Comparison of ENCODE assay signal across 11 cellular contexts in genomic region chr1:187476671-187477070, GRCh38.
DNase-seq lines count a peak whose midpoint lies in the region; ATAC-seq and TF ChIP-seq lines count a peak whose summit lies in the region.
"Had no signal": no experiment of that assay in that cellular context is flagged by ENCODE, and none has a peak within 500 bp of the region (broad histone marks: within the 10 kb centered on the region; RNA-seq: fewer than 3 reads in every experiment).

No MANE protein-coding gene starts in this region.

- H3F3A ChIP-seq in SK-N-SH (replicated peaks; ENCODE audit: insufficient read depth), result peaks cover 6% of the 10 kb centered on the region

- H2AK5ac ChIP-seq in IMR-90 (ENCODE audit: low read depth, low read length), result no peak overlapping the region

- no peak overlapping the region for H2BK5ac ChIP-seq in IMR-90 (ENCODE audit: low read depth, low read length, poor library complexity, severe bottlenecking)

- H3K9ac ChIP-seq in IMR-90 (ENCODE audit: low read depth, low read length) (no peak overlapping the region), SK-N-SH (no peak overlapping the region)

- no peak overlapping the region for H3K14ac ChIP-seq in IMR-90 (replicated peaks; ENCODE audit: low read depth, low read length)

- H3K27ac ChIP-seq in IMR-90 (ENCODE audit: insufficient read depth, low read length) (no peak overlapping the region), SK-N-SH (ENCODE audit: low read depth in 2 of 2, low read length in 1 of 2) (no peak overlapping the region)
- H3K27ac ChIP-seq: WERI-Rb-1 had no signal

- 0 out of 2 replicates have a peak, but pooled peaks have one; percentile 53 for ATAC-seq in IMR-90 (ENCODE audit: low read depth)

- no peak overlapping the region for H3K18ac ChIP-seq in IMR-90 (ENCODE audit: low read depth, low read length)

- TF ChIP-seq RAD21 in IMR-90 (IDR thresholded peaks at IDR 0.05; ENCODE audit: low read length), result peak; percentile 43
- TF ChIP-seq RAD21 in SK-N-SH (IDR thresholded peaks at IDR 0.05; ENCODE audit: low read length), result peak; percentile 53

- BruUV-seq in IMR-90 (replicated peaks; lab: Mats Ljungman, UMichigan), result no TSS peak

- TF ChIP-seq POLR2A in IMR-90 (IDR thresholded peaks at IDR 0.05; ENCODE audit: low read depth, low read length), result no peak

- no peak overlapping the region for H2BK20ac ChIP-seq in IMR-90 (ENCODE audit: low read depth, low read length)

- CTCF ChIA-PET in IMR-90 (lab: Yijun Ruan, JAX) (no interaction called here), SK-N-SH (lab: Yijun Ruan, JAX) (interaction anchor here (0.7 to 1.5 kb wide), 6 partner anchors 9 to 542 kb away, joined by 3 to 6 read pairs (median 4); no protein-coding TSS in a partner anchor)

- H3K27me3 ChIP-seq in BE2C, result no peaks in the 10 kb centered on the region
- no peaks in the 10 kb centered on the region for H3K27me3 ChIP-seq in IMR-90 (ENCODE audit: control insufficient read depth, insufficient read depth, low read length)
- no peaks in the 10 kb centered on the region for H3K27me3 ChIP-seq in SK-N-SH (ENCODE audit: insufficient read depth)

- no peak for TF ChIP-seq EP300 in SK-N-SH (IDR thresholded peaks at IDR 0.05; ENCODE audit: borderline replicate concordance in 1 of 2, low read depth in 1 of 2, low read length in 1 of 2)

- DNase-seq in BE2C (no peak), IMR-90 (peak; percentile 20), SK-N-SH (peak; percentile 7), fibroblast of the aortic adventitia (ENCODE audit: low read depth) (peak; percentile 6), cerebellar cortex (ENCODE audit: low spot score) (no peak), DMS79 treated with DMSO at 0.1 percent for 48 hours (lab: John Stamatoyannopoulos, UW) (no peak), NCI-H1105 (lab: John Stamatoyannopoulos, UW) (no peak)
- DNase-seq in activated naive CD4-positive, alpha-beta T cell (lab: John Stamatoyannopoulos, UW), result no peak
- DNase-seq: NK-92 treated with Interleukin-12 subunit alpha and Interleukin-12 subunit beta, amount 100 ng/mL, for 24 hours; stimulated activated CD4-positive, alpha-beta T cell treated with anti-CD3 and anti-CD28 coated beads, Interleukin-4, amount 100 ng/mL, for 1 hour; WERI-Rb-1 had no signal

- dilution Hi-C loops in IMR-90 (cut with HindIII; ENCODE audit: low sequenced_read_pairs, unreplicated experiment), result no loop called here

- no CpG with 5 or more reads among the region's 3 CpGs for WGBS in IMR-90 (ENCODE audit: extremely low coverage in 2 of 2, insufficient read length in 1 of 2), 2 experiments
- 80% methylated on average over 3 of the region's 3 CpGs for WGBS in SK-N-SH (ENCODE audit: low lambda C conversion rate)

- no peaks in the 10 kb centered on the region for H3K79me1 ChIP-seq in IMR-90 (ENCODE audit: low read depth in 1 of 2, low read length in 2 of 2)

- H4K20me1 ChIP-seq in IMR-90 (ENCODE audit: insufficient read depth, low read length), result no peaks in the 10 kb centered on the region
- H4K20me1 ChIP-seq in SK-N-SH (ENCODE audit: insufficient read depth), result no peaks in the 10 kb centered on the region

- no peak overlapping the region for H2AK9ac ChIP-seq in IMR-90 (replicated peaks; ENCODE audit: low read depth, low read length, poor library complexity)

- H3K4me1 ChIP-seq in BE2C (peaks cover 17% of the 10 kb centered on the region), IMR-90 (ENCODE audit: control insufficient read depth, insufficient read depth, low read length) (peaks cover 2% of the 10 kb centered on the region; the same call in 1 of the 2 replicates), SK-N-SH (ENCODE audit: control insufficient read depth in 1 of 2, insufficient read depth in 2 of 2, low read depth in 1 of 2, low read length in 1 of 2) (peaks cover 3 to 4% of the 10 kb centered on the region in 2 experiments; a peak in 2 of 4 replicates)

- H3K4ac ChIP-seq in IMR-90 (ENCODE audit: low read depth, low read length), result no peak overlapping the region

- intact Hi-C loops in IMR-90 (cut with micrococcal nuclease), result loop anchor here (5.0 to 10.0 kb wide), 3 partner anchors 209 to 651 kb away; no protein-coding TSS in a partner anchor

- no peaks in the 10 kb centered on the region for H3K79me2 ChIP-seq in SK-N-SH (ENCODE audit: insufficient read depth)

- H3K23ac ChIP-seq in IMR-90 (ENCODE audit: low read depth, low read length), result no peak overlapping the region

- H4K91ac ChIP-seq in IMR-90 (ENCODE audit: insufficient read depth, low read depth, low read length), result no peak overlapping the region

- H4K8ac ChIP-seq in IMR-90 (ENCODE audit: low read depth in 2 of 2, low read length in 2 of 2), result no peak overlapping the region

- no peaks in the 10 kb centered on the region for H3K9me2 ChIP-seq in SK-N-SH

- TF ChIP-seq CTCF in BE2C (IDR thresholded peaks at IDR 0.05; ENCODE audit: low read depth, low read length) (peak; percentile 52), IMR-90 (conservative IDR thresholded peaks at IDR 0.05; ENCODE audit: low read depth, low read length) (peak; percentile 49), SK-N-SH (IDR thresholded peaks at IDR 0.05) (peak; percentile 61), fibroblast of the aortic adventitia (IDR thresholded peaks at IDR 0.05; ENCODE audit: insufficient read depth, low read length) (no peak)

- H3K9me3 ChIP-seq in BE2C (no peaks in the 10 kb centered on the region; the same call in 1 of the 2 replicates), IMR-90 (ENCODE audit: control insufficient read depth, insufficient read depth, low read length) (no peaks in the 10 kb centered on the region), SK-N-SH (no peaks in the 10 kb centered on the region)

- H3K4me2 ChIP-seq in IMR-90 (ENCODE audit: low read depth, low read length), result no peak overlapping the region
- H3K4me2 ChIP-seq in SK-N-SH, result no peak overlapping the region

- H3K36me3 ChIP-seq in BE2C (no peaks in the 10 kb centered on the region), IMR-90 (ENCODE audit: control insufficient read depth, insufficient read depth, low read length) (no peaks in the 10 kb centered on the region), SK-N-SH (replicated peaks in 1 of 2; ENCODE audit: control insufficient read depth in 1 of 2, insufficient read depth in 2 of 2, low read length in 1 of 2) (no peaks in the 10 kb centered on the region)
- H3K36me3 ChIP-seq: WERI-Rb-1 had no signal

- no peak overlapping the region for H3K4me3 ChIP-seq in BE2C (ENCODE audit: low read depth, low read length)
- H3K4me3 ChIP-seq in IMR-90 (ENCODE audit: insufficient read depth, low read depth, low read length), result no peak overlapping the region
- no peak overlapping the region for H3K4me3 ChIP-seq in SK-N-SH (ENCODE audit: low read depth in 2 of 2, low read length in 1 of 2)
- no peak overlapping the region for H3K4me3 ChIP-seq in fibroblast of the aortic adventitia (ENCODE audit: low read depth, low read length)

- H3K9me1 ChIP-seq in IMR-90 (ENCODE audit: insufficient read depth, low read length), result no peaks in the 10 kb centered on the region

- no peak overlapping the region for H4K5ac ChIP-seq in IMR-90 (ENCODE audit: low read depth, low read length)

- no peak overlapping the region for H2BK15ac ChIP-seq in IMR-90 (ENCODE audit: low read depth, low read length)

- in situ Hi-C loops in IMR-90 (cut with MboI; ENCODE audit: low sequenced_read_pairs), result no loop called here

- H2AFZ ChIP-seq in IMR-90 (replicated peaks; ENCODE audit: low read length, poor library complexity), result no peak overlapping the region
- H2AFZ ChIP-seq in SK-N-SH (ENCODE audit: low read depth), result no peak overlapping the region

- POLR2A ChIA-PET in IMR-90 (lab: Charles Lee; ENCODE audit: unreplicated experiment), result no interaction called here
- POLR2A ChIA-PET in SK-N-SH (lab: Yijun Ruan, JAX), result no interaction called here

- no peak overlapping the region for H3K56ac ChIP-seq in IMR-90 (ENCODE audit: extremely low read depth, insufficient read depth, low read length)

- H2BK120ac ChIP-seq in IMR-90 (ENCODE audit: low read depth, low read length), result no peak overlapping the region

TF ChIP-seq in IMR-90, 13 proteins besides CTCF, POLR2A, EP300 and RAD21:
- TF ChIP-seq SMC3 (IDR thresholded peaks at IDR 0.05; ENCODE audit: low read depth, low read length), result peak; percentile 33; the same call in 1 of the 2 replicates
- no peak for TF ChIP-seq FOS (IDR thresholded peaks at IDR 0.05; ENCODE audit: low read depth, low read length)
- TF ChIP-seq BHLHE40 (IDR thresholded peaks at IDR 0.05; ENCODE audit: low read depth, low read length), result no peak
TF ChIP-seq in IMR-90: peak in this region for 1.

TF ChIP-seq in SK-N-SH, 30 proteins besides CTCF, POLR2A, EP300 and RAD21 (continues in another document):
- no peak for TF ChIP-seq RFX5 (IDR thresholded peaks at IDR 0.05; ENCODE audit: low read length)
- TF ChIP-seq PBX3 (IDR thresholded peaks at IDR 0.05), result no peak
- no peak for TF ChIP-seq CHD2 (IDR thresholded peaks at IDR 0.05; ENCODE audit: low read length, partially characterized antibody)
- no peak for TF ChIP-seq IRF3 (IDR thresholded peaks at IDR 0.05; ENCODE audit: low read depth, low read length)
- TF ChIP-seq GATA2 (CRISPR knock-in tag; IDR thresholded peaks at IDR 0.05), result no peak
- no peak for TF ChIP-seq RCOR1 (IDR thresholded peaks at IDR 0.05; ENCODE audit: low read length)

Comparison
In these comparisons a context has a peak if more than half of its experiments do, and no peak if none do; other contexts are left out.
1. DNase-seq: peak in IMR-90 (single experiment), SK-N-SH (single experiment) and fibroblast of the aortic adventitia (single experiment); none in BE2C (single experiment), cerebellar cortex (single experiment), DMS79 treated with DMSO at 0.1 percent for 48 hours (single experiment), activated naive CD4-positive, alpha-beta T cell (0 of 4) and NCI-H1105 (single experiment).